ENCODE assay signal across 24 cellular contexts in genomic region chr1:231860221-231861088, GRCh38.
"Had no signal": no experiment of that assay in that cellular context is flagged by ENCODE, and none has a peak within 500 bp of the region (broad histone marks: within the 10 kb centered on the region; RNA-seq: fewer than 3 reads in every experiment).

No MANE protein-coding gene starts in this region.

- H3K4me3 ChIP-seq: MG63, PC-9, SK-N-MC had no signal

- H3K27me3 Mint-ChIP-seq: activated CD4-positive, alpha-beta memory T cell treated with anti-CD3 and anti-CD28 coated beads, Interleukin-2, amount 10 ng/mL, durations not matched to agents 7 days and 5 days; activated CD4-positive, alpha-beta T cell treated with anti-CD3 and anti-CD28 coated beads for 36 hours; activated naive CD8-positive, alpha-beta T cell; activated T-helper 17 cell treated with anti-CD3 and anti-CD28 coated beads, Interleukin-2, amount 50 U/mL, for 72 hours; T-cell had no signal

- H3K27ac Mint-ChIP-seq: activated CD4-positive, alpha-beta memory T cell treated with anti-CD3 and anti-CD28 coated beads, Interleukin-2, amount 10 ng/mL, durations not matched to agents 7 days and 5 days; activated CD4-positive, alpha-beta T cell treated with anti-CD3 and anti-CD28 coated beads for 36 hours; activated naive CD4-positive, alpha-beta T cell treated with anti-CD3 and anti-CD28 coated beads for 36 hours; activated naive CD8-positive, alpha-beta T cell; activated T-helper 17 cell treated with anti-CD3 and anti-CD28 coated beads, Interleukin-2, amount 50 U/mL, for 72 hours; T-cell had no signal

- H3K4me3 Mint-ChIP-seq: activated CD4-positive, alpha-beta memory T cell treated with anti-CD3 and anti-CD28 coated beads, Interleukin-2, amount 10 ng/mL, durations not matched to agents 7 days and 5 days; activated CD4-positive, alpha-beta T cell treated with anti-CD3 and anti-CD28 coated beads for 36 hours; activated naive CD4-positive, alpha-beta T cell treated with anti-CD3 and anti-CD28 coated beads for 36 hours; activated naive CD8-positive, alpha-beta T cell; activated T-helper 17 cell treated with anti-CD3 and anti-CD28 coated beads, Interleukin-2, amount 50 U/mL, for 72 hours; T-cell had no signal

- H3K27ac ChIP-seq: brain microvascular endothelial cell, PC-9, SK-N-MC had no signal

- H3K27me3 ChIP-seq: brain microvascular endothelial cell, MG63 had no signal

- H3K9me3 ChIP-seq: MG63 had no signal

- H3K9me3 Mint-ChIP-seq: activated CD4-positive, alpha-beta memory T cell treated with anti-CD3 and anti-CD28 coated beads, Interleukin-2, amount 10 ng/mL, durations not matched to agents 7 days and 5 days; activated naive CD4-positive, alpha-beta T cell treated with anti-CD3 and anti-CD28 coated beads for 36 hours; activated T-helper 17 cell treated with anti-CD3 and anti-CD28 coated beads, Interleukin-2, amount 50 U/mL, for 72 hours; T-cell had no signal

- H3K4me2 ChIP-seq: PC-9 had no signal

- ATAC-seq: activated CD4-positive, alpha-beta T cell treated with anti-CD3 and anti-CD28 coated beads for 36 hours; activated T-helper 17 cell treated with anti-CD3 and anti-CD28 coated beads, Interleukin-2, amount 50 U/mL, for 72 hours; T-cell had no signal

- H3K36me3 Mint-ChIP-seq: T-cell had no signal

- DNase-seq: activated CD4-positive, alpha-beta memory T cell treated with anti-CD3 and anti-CD28 coated beads, Interleukin-2, amount 10 ng/mL, durations not matched to agents 7 days and 5 days; activated CD4-positive, alpha-beta T cell treated with anti-CD3 and anti-CD28 coated beads for 36 hours; activated CD4-positive, alpha-beta T cell treated with anti-CD3 and anti-CD28 coated beads, Interleukin-2, amount 50 U/mL, for 1 hour; activated CD4-positive, CD25-positive, alpha-beta regulatory T cell; activated gamma-delta T cell; activated naive CD4-positive, alpha-beta T cell treated with anti-CD3 and anti-CD28 coated beads for 36 hours; activated T-cell treated with anti-CD3 and anti-CD28 coated beads for 4 hours; activated T-cell treated with anti-CD3 and anti-CD28 coated beads, Interleukin-2, amount 50 U/mL, for 48 hours; amygdala; brain microvascular endothelial cell; MG63; MV-4-11; NCI-H1092 treated with DMSO at 0.1 percent for 48 hours; NCI-H1417 treated with DMSO at 0.1 percent for 48 hours; NCI-H1694; NCI-H2029; NCI-H2107; NCI-H510A treated with DMSO at 0.1 percent for 48 hours; PC-9; SIG-M5; T-cell had no signal

- H3K36me3 ChIP-seq: brain microvascular endothelial cell, MG63 had no signal
